Comparison of ENCODE assay signal across 8 cellular contexts in the genomic region with DNA sequence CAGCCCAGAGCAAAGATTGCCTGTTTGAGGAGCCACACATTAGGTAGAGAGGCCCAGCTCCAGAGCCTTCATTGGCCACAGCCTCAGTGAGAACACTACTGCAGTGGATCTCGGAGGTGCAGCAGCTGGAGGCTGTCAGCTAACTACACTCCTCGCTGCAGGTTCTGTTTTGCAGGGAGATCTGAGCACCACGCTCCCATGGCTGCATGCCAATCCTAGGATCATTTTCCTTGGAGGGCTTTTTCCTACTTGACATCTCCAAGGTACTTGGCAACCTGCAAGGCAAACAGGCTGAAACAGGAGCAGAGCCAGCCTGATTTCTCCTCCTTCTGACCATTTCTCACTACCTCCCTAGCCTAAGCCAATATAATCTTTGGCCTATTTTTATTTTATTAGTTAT.
DNase-seq lines count a peak whose midpoint lies in the region; ATAC-seq and TF ChIP-seq lines count a peak whose summit lies in the region.
"Not testable (repeated sequence)": the region's sequence is repeated elsewhere in the genome, so short reads cannot be mapped to it uniquely, and the experiment has no call there.

No MANE protein-coding gene starts in this region.

- H3K4me3 ChIP-seq in upper lobe of left lung, result not testable (repeated sequence)

- peak; percentile 23 to 66 for ATAC-seq in upper lobe of left lung (ENCODE audit: low FRiP score in 2 of 2)

- H3K27me3 ChIP-seq in upper lobe of left lung, result not testable (repeated sequence)

- H3K36me3 ChIP-seq in upper lobe of left lung, result not testable (repeated sequence)

- peak; percentile 66 for DNase-seq in DMS153 treated with DMSO at 0.1 percent for 48 hours (lab: John Stamatoyannopoulos, UW; ENCODE audit: unreplicated experiment)
- DNase-seq in NCI-H1105 (lab: John Stamatoyannopoulos, UW), result peak; percentile 97
- peak; percentile 9 for DNase-seq in NCI-H146 treated with DMSO at 0.1 percent for 48 hours (lab: John Stamatoyannopoulos, UW; ENCODE audit: unreplicated experiment)
- DNase-seq in NCI-H2107 treated with DMSO at 0.1 percent for 48 hours (lab: John Stamatoyannopoulos, UW; ENCODE audit: unreplicated experiment), result peak; percentile 97
- DNase-seq in NCI-H2227 treated with DMSO at 0.1 percent for 48 hours (lab: John Stamatoyannopoulos, UW), result peak; percentile 66
- DNase-seq in NCI-H748 (lab: John Stamatoyannopoulos, UW; ENCODE audit: unreplicated experiment), result peak; percentile 89
- peak; percentile 49 for DNase-seq in SK-N-DZ (ENCODE audit: low spot score)
- not testable (repeated sequence) for DNase-seq in upper lobe of left lung

- 50 to 67% methylated on average over 1 to 2 of the region's 3 CpGs for WGBS in upper lobe of left lung, 2 donors

- H3K4me1 ChIP-seq in upper lobe of left lung, result not testable (repeated sequence)

- H3K27ac ChIP-seq in upper lobe of left lung, result not testable (repeated sequence)

- not testable (repeated sequence) for TF ChIP-seq POLR2A in upper lobe of left lung (IDR thresholded peaks at IDR 0.05)

- not testable (repeated sequence) for TF ChIP-seq EP300 in upper lobe of left lung (IDR thresholded peaks at IDR 0.05)

- not testable (repeated sequence) for TF ChIP-seq CTCF in upper lobe of left lung (IDR thresholded peaks at IDR 0.05)

- H3K9me3 ChIP-seq in upper lobe of left lung, result not testable (repeated sequence)
